In the genomic region with DNA sequence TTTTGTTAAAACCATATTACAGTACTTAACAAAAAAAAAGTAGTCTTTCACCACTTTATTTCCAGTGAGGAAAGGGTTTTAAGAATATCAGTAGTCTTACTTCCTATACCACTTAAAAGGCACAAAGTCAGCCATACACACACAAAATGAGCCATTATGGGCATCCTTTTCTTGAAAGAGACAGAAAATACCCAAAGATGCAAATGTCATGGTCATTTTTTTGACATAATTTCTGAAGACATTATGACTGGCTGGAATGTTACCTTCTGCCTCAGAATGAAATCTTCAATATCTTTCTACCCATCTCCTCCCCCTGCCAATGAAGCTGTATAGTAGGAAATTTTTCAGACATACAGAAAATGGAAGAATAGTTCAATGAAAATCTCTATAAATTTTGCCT, we compare ENCODE assay signal across 19 cellular contexts.
DNase-seq lines count a peak whose midpoint lies in the region; ATAC-seq, FAIRE-seq and TF ChIP-seq lines count a peak whose summit lies in the region.
"Had no signal": no experiment of that assay in that cellular context is flagged by ENCODE, and none has a peak within 500 bp of the region (broad histone marks: within the 10 kb centered on the region; RNA-seq: fewer than 3 reads in every experiment).

No MANE protein-coding gene starts in this region.

- TF ChIP-seq CTCF in A549 (IDR thresholded peaks at IDR 0.05), result no peak
- TF ChIP-seq CTCF in nephron progenitor cell (IDR thresholded peaks at IDR 0.05), result no peak

- TF ChIP-seq POLR2A in A549 (IDR thresholded peaks at IDR 0.05; ENCODE audit: low read length), result no peak

- POLR2A ChIA-PET in A549 (lab: Yijun Ruan, JAX), result no interaction called here

- no peak overlapping the region for H3K4me3 ChIP-seq in A549
- H3K4me3 ChIP-seq: dorsolateral prefrontal cortex, sigmoid colon, testis had no signal

- no peak overlapping the region; a peak in 1 of 6 replicates for H3K27ac ChIP-seq in A549
- H3K27ac ChIP-seq: 22Rv1, sigmoid colon, testis had no signal

- H3K4me3 Mint-ChIP-seq in T-helper 1 cell treated with Interleukin-12 subunit alpha and Interleukin-12 subunit beta and Interleukin-4 antibody, amounts not matched to agents 30 μg/mL and 1 μg/mL, for 36 hours, result no peak overlapping the region
- H3K4me3 Mint-ChIP-seq in activated T-helper 1 cell treated with anti-CD3 and anti-CD28 coated beads, Interleukin-12 subunit alpha, Interleukin-12 subunit beta, Interleukin-2, Interleukin-4 antibody, amounts not matched to agents 30 ng/mL and 10 ng/mL and 1 ng/mL, durations not matched to agents 14 hours and 24 hours and 36 hours, result no peak overlapping the region
- H3K4me3 Mint-ChIP-seq in nephron progenitor cell, result no peak overlapping the region
- H3K4me3 Mint-ChIP-seq: B cell had no signal

- no peak for TF ChIP-seq RAD21 in A549 (conservative IDR thresholded peaks at IDR 0.05 in 1 of 2, IDR thresholded peaks at IDR 0.05 in 1 of 2)

- no peaks in the 10 kb centered on the region for H3K27me3 Mint-ChIP-seq in T-helper 1 cell treated with Interleukin-12 subunit alpha and Interleukin-12 subunit beta and Interleukin-4 antibody, amounts not matched to agents 30 μg/mL and 1 μg/mL, for 36 hours (ENCODE audit: low read depth)
- H3K27me3 Mint-ChIP-seq in activated T-helper 1 cell treated with anti-CD3 and anti-CD28 coated beads, Interleukin-12 subunit alpha, Interleukin-12 subunit beta, Interleukin-2, Interleukin-4 antibody, amounts not matched to agents 30 ng/mL and 10 ng/mL and 1 ng/mL, durations not matched to agents 14 hours and 24 hours and 36 hours (ENCODE audit: insufficient read depth), result no peaks in the 10 kb centered on the region
- H3K27me3 Mint-ChIP-seq in nephron progenitor cell (ENCODE audit: low read depth, poor library complexity), result no peaks in the 10 kb centered on the region
- H3K27me3 Mint-ChIP-seq: B cell had no signal

- TF ChIP-seq EP300 in A549 (IDR thresholded peaks at IDR 0.05), result no peak

- H3K9me3 Mint-ChIP-seq in T-helper 1 cell treated with Interleukin-12 subunit alpha and Interleukin-12 subunit beta and Interleukin-4 antibody, amounts not matched to agents 30 μg/mL and 1 μg/mL, for 36 hours, result no peaks in the 10 kb centered on the region
- no peaks in the 10 kb centered on the region for H3K9me3 Mint-ChIP-seq in activated T-helper 1 cell treated with anti-CD3 and anti-CD28 coated beads, Interleukin-12 subunit alpha, Interleukin-12 subunit beta, Interleukin-2, Interleukin-4 antibody, amounts not matched to agents 30 ng/mL and 10 ng/mL and 1 ng/mL, durations not matched to agents 14 hours and 24 hours and 36 hours
- H3K9me3 Mint-ChIP-seq in nephron progenitor cell, result no peaks in the 10 kb centered on the region

- no peaks in the 10 kb centered on the region for H3K9me3 ChIP-seq in A549
- H3K9me3 ChIP-seq: sigmoid colon, testis had no signal

- peaks cover 23% of the 10 kb centered on the region for H3K36me3 Mint-ChIP-seq in T-helper 1 cell treated with Interleukin-12 subunit alpha and Interleukin-12 subunit beta and Interleukin-4 antibody, amounts not matched to agents 30 μg/mL and 1 μg/mL, for 36 hours (ENCODE audit: low read depth)
- peaks cover 26% of the 10 kb centered on the region for H3K36me3 Mint-ChIP-seq in activated T-helper 1 cell treated with anti-CD3 and anti-CD28 coated beads, Interleukin-12 subunit alpha, Interleukin-12 subunit beta, Interleukin-2, Interleukin-4 antibody, amounts not matched to agents 30 ng/mL and 10 ng/mL and 1 ng/mL, durations not matched to agents 14 hours and 24 hours and 36 hours (ENCODE audit: low read depth)
- H3K36me3 Mint-ChIP-seq in nephron progenitor cell (ENCODE audit: low read depth), result peaks cover 49% of the 10 kb centered on the region

- ATAC-seq in A549, result no peak
- ATAC-seq: HCT116, left lobe of liver had no signal

- 0 out of 3 replicates have a peak overlapping the region, but pooled peaks have one; percentile 9 for H3K4me2 ChIP-seq in A549

- CTCF ChIA-PET in A549 (lab: Yijun Ruan, JAX), result interaction anchor here (1.7 kb wide), 1 partner anchor 116 kb away, joined by 5 read pairs; no protein-coding TSS in a partner anchor

- peak overlapping the region; percentile 34 for H3K27ac Mint-ChIP-seq in T-helper 1 cell treated with Interleukin-12 subunit alpha and Interleukin-12 subunit beta and Interleukin-4 antibody, amounts not matched to agents 30 μg/mL and 1 μg/mL, for 36 hours
- H3K27ac Mint-ChIP-seq in activated T-helper 1 cell treated with anti-CD3 and anti-CD28 coated beads, Interleukin-12 subunit alpha, Interleukin-12 subunit beta, Interleukin-2, Interleukin-4 antibody, amounts not matched to agents 30 ng/mL and 10 ng/mL and 1 ng/mL, durations not matched to agents 14 hours and 24 hours and 36 hours, result peak overlapping the region; percentile 84
- peak overlapping the region; percentile 88 for H3K27ac Mint-ChIP-seq in nephron progenitor cell

- no peak for FAIRE-seq in A549 (lab: Jason Lieb, UNC)
- FAIRE-seq: astrocyte had no signal

- intact Hi-C loops in activated T-helper 1 cell treated with anti-CD3 and anti-CD28 coated beads, Interleukin-12 subunit alpha, Interleukin-12 subunit beta, Interleukin-2, Interleukin-4 antibody, amounts not matched to agents 30 ng/mL and 10 ng/mL and 1 ng/mL, durations not matched to agents 14 hours and 24 hours and 36 hours (cut with micrococcal nuclease), result loop anchor here (1.0 kb wide), 6 partner anchors 15 to 158 kb away; no protein-coding TSS in a partner anchor

- DNase-seq in T-helper 1 cell, result no peak
- no peak for DNase-seq in A549 (ENCODE audit: low read depth in 1 of 2, low spot score in 1 of 2)
- DNase-seq in activated T-helper 1 cell treated with anti-CD3 and anti-CD28 coated beads, Interleukin-12 subunit alpha, Interleukin-12 subunit beta, Interleukin-2, Interleukin-4 antibody, amounts not matched to agents 30 ng/mL and 10 ng/mL and 1 ng/mL, durations not matched to agents 14 hours and 24 hours and 36 hours (ENCODE audit: low spot score), result no peak
- DNase-seq in nephron progenitor cell, result no peak
- no peak for DNase-seq in T-helper 9 cell
- no peak for DNase-seq in inferior parietal cortex (ENCODE audit: extremely low spot score)
- DNase-seq in NCI-H2107 treated with DMSO at 0.1 percent for 48 hours (lab: John Stamatoyannopoulos, UW; ENCODE audit: unreplicated experiment), result no peak
- DNase-seq: dorsolateral prefrontal cortex, Karpas-422, NCI-H187 treated with DMSO at 0.1 percent for 48 hours, NCI-H2227 treated with DMSO at 0.1 percent for 48 hours had no signal

- peaks cover 13% of the 10 kb centered on the region; the same call in 2 of the 3 replicates for H3K4me1 ChIP-seq in A549
- H3K4me1 ChIP-seq: testis had no signal

- H3K4me1 Mint-ChIP-seq in T-helper 1 cell treated with Interleukin-12 subunit alpha and Interleukin-12 subunit beta and Interleukin-4 antibody, amounts not matched to agents 30 μg/mL and 1 μg/mL, for 36 hours (ENCODE audit: low read depth), result peaks cover 34% of the 10 kb centered on the region
- peaks cover 60% of the 10 kb centered on the region for H3K4me1 Mint-ChIP-seq in activated T-helper 1 cell treated with anti-CD3 and anti-CD28 coated beads, Interleukin-12 subunit alpha, Interleukin-12 subunit beta, Interleukin-2, Interleukin-4 antibody, amounts not matched to agents 30 ng/mL and 10 ng/mL and 1 ng/mL, durations not matched to agents 14 hours and 24 hours and 36 hours (ENCODE audit: low read depth)
- H3K4me1 Mint-ChIP-seq in nephron progenitor cell, result peaks cover 43% of the 10 kb centered on the region

TF ChIP-seq in A549, 52 proteins besides CTCF, POLR2A, EP300 and RAD21:
- no peak for TF ChIP-seq RCOR1 (IDR thresholded peaks at IDR 0.05; ENCODE audit: low read depth, low read length)
- TF ChIP-seq CEBPB (IDR thresholded peaks at IDR 0.05), result no peak
- TF ChIP-seq, protein P1, sequence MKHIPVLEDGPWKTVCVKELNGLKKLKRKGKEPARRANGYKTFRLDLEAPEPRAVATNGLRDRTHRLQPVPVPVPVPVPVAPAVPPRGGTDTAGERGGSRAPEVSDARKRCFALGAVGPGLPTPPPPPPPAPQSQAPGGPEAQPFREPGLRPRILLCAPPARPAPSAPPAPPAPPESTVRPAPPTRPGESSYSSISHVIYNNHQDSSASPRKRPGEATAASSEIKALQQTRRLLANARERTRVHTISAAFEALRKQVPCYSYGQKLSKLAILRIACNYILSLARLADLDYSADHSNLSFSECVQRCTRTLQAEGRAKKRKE (CRISPR knock-in tag; IDR thresholded peaks at IDR 0.05; ENCODE audit: low read depth), result no peak
- no peak for TF ChIP-seq JUN (IDR thresholded peaks at IDR 0.05)
- TF ChIP-seq JUNB (IDR thresholded peaks at IDR 0.05), result no peak
- no peak for TF ChIP-seq GATA3 (IDR thresholded peaks at IDR 0.05; ENCODE audit: borderline replicate concordance)
- TF ChIP-seq ZSCAN20 (CRISPR knock-in tag; IDR thresholded peaks at IDR 0.05), result no peak
- TF ChIP-seq FOSB (CRISPR knock-in tag; IDR thresholded peaks at IDR 0.05), result no peak
- no peak for TF ChIP-seq MAZ (IDR thresholded peaks at IDR 0.05; ENCODE audit: borderline replicate concordance, low read depth, low read length)
- TF ChIP-seq BHLHE40 (IDR thresholded peaks at IDR 0.05; ENCODE audit: low read depth, low read length), result no peak
- TF ChIP-seq, protein P2, sequence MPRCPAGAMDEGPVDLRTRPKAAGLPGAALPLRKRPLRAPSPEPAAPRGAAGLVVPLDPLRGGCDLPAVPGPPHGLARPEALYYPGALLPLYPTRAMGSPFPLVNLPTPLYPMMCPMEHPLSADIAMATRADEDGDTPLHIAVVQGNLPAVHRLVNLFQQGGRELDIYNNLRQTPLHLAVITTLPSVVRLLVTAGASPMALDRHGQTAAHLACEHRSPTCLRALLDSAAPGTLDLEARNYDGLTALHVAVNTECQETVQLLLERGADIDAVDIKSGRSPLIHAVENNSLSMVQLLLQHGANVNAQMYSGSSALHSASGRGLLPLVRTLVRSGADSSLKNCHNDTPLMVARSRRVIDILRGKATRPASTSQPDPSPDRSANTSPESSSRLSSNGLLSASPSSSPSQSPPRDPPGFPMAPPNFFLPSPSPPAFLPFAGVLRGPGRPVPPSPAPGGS (IDR thresholded peaks at IDR 0.05), result no peak
- TF ChIP-seq CHD2 (IDR thresholded peaks at IDR 0.05; ENCODE audit: low read length, partially characterized antibody), result no peak
TF ChIP-seq in A549: peak in this region for 0.

Comparison
In these comparisons a context has a peak if more than half of its experiments do, and no peak if none do; other contexts are left out.
1. H3K27ac Mint-ChIP-seq: peak in every context shown above with its lines; median percentile 88 in nephron progenitor cell; 84 in activated T-helper 1 cell treated with anti-CD3 and anti-CD28 coated beads, Interleukin-12 subunit alpha, Interleukin-12 subunit beta, Interleukin-2, Interleukin-4 antibody, amounts not matched to agents 30 ng/mL and 10 ng/mL and 1 ng/mL, durations not matched to agents 14 hours and 24 hours and 36 hours; 34 in T-helper 1 cell treated with Interleukin-12 subunit alpha and Interleukin-12 subunit beta and Interleukin-4 antibody, amounts not matched to agents 30 μg/mL and 1 μg/mL, for 36 hours.